13 cellular contexts compared by ENCODE assay signal in the genomic region with DNA sequence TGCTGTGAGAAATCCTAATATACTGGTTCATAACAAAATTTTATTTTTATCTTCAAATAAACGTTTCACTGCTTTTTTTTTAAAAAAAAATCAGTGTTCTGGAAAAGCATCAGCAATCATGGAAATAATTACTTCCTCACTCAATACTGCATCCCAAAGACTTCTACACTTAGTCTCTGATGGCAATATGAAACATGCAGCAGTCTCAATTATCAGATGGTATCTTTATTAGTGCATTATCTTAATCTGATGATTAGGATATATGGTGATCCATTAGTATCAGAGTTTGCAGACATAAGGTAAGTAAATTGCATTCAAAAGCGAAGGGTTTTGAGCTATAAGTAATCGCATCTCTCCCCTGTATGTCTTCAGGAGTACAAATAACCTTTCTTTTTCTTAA.
A peak's percentile ranks its signal among the peaks of the same experiment; 100 is the strongest.
DNase-seq lines count a peak whose midpoint lies in the region; ATAC-seq, FAIRE-seq and TF ChIP-seq lines count a peak whose summit lies in the region.
"Had no signal": no experiment of that assay in that cellular context is flagged by ENCODE, and none has a peak within 500 bp of the region (broad histone marks: within the 10 kb centered on the region; RNA-seq: fewer than 3 reads in every experiment).

No MANE protein-coding gene starts in this region.

- no peaks in the 10 kb centered on the region for H3K9me3 ChIP-seq in SK-N-MC (ENCODE audit: low read depth, low read length)
- H3K9me3 ChIP-seq: BE2C, BLaER1 had no signal

- H3K36me3 ChIP-seq in SK-N-MC (ENCODE audit: insufficient read depth, low read length), result no peaks in the 10 kb centered on the region
- H3K36me3 ChIP-seq: BE2C, BLaER1 had no signal

- no peak for TF ChIP-seq POLR2A in lower leg skin (IDR thresholded peaks at IDR 0.05)

- H3K9me3 Mint-ChIP-seq in Calu3 (ENCODE audit: low read depth, unreplicated experiment), result no peaks in the 10 kb centered on the region
- H3K9me3 Mint-ChIP-seq: CD14-positive monocyte; CD4-positive, alpha-beta memory T cell; CD4-positive, CD25-positive, alpha-beta regulatory T cell; CD8-positive, alpha-beta memory T cell had no signal

- intact Hi-C loops in Calu3 (cut with micrococcal nuclease; ENCODE audit: unreplicated experiment) (loop anchor here (1.0 kb wide), 1 partner anchor 841 kb away; no protein-coding TSS in a partner anchor), lower leg skin (cut with DNase I; ENCODE audit: low total_unique reads) (loop anchor here (5.0 kb wide), 1 partner anchor 845 kb away; no protein-coding TSS in a partner anchor)

- H3K36me3 Mint-ChIP-seq in Calu3 (ENCODE audit: insufficient read depth, unreplicated experiment), result no peaks in the 10 kb centered on the region
- H3K36me3 Mint-ChIP-seq: CD14-positive monocyte; CD4-positive, alpha-beta memory T cell; CD4-positive, CD25-positive, alpha-beta regulatory T cell; CD8-positive, alpha-beta memory T cell had no signal

- no peaks in the 10 kb centered on the region for H3K4me1 Mint-ChIP-seq in Calu3 (ENCODE audit: low read depth, unreplicated experiment)

- no peak for DNase-seq in SK-N-MC (ENCODE audit: low read depth, low spot score)
- DNase-seq in Calu3, result no peak
- DNase-seq in lower leg skin (ENCODE audit: low spot score in 2 of 2), result no peak
- DNase-seq in HTR-8/SVneo (ENCODE audit: insufficient read length, low spot score), result no peak

- FAIRE-seq in HTR-8/SVneo (lab: Jason Lieb, UNC), result no peak
- FAIRE-seq: D721Med, G401.6 had no signal

- TF ChIP-seq CTCF in Calu3 (IDR thresholded peaks at IDR 0.05; ENCODE audit: unreplicated experiment), result no peak
- no peak for TF ChIP-seq CTCF in lower leg skin (IDR thresholded peaks at IDR 0.05)

- no peak for ATAC-seq in SK-N-SH treated with all-trans-retinoic acid at 6 μM for 48 hours

- no peak overlapping the region for H3K27ac Mint-ChIP-seq in Calu3 (ENCODE audit: unreplicated experiment)
- H3K27ac Mint-ChIP-seq: CD14-positive monocyte had no signal

- peak overlapping the region; percentile 65 for H3K27ac ChIP-seq in SK-N-MC
- H3K27ac ChIP-seq: BLaER1 had no signal

- H3K9ac ChIP-seq in SK-N-MC (ENCODE audit: insufficient read length), result no peak overlapping the region
- H3K9ac ChIP-seq: BLaER1 had no signal

- BruUV-seq in Calu3 (replicated peaks; lab: Mats Ljungman, UMichigan), result no TSS peak

- CTCF ChIA-PET in Calu3 (lab: Charles Lee), result no interaction called here

- no peak overlapping the region for H3K4me3 Mint-ChIP-seq in Calu3 (ENCODE audit: low read depth, unreplicated experiment)

- no peaks in the 10 kb centered on the region for H3K27me3 Mint-ChIP-seq in Calu3 (ENCODE audit: unreplicated experiment)

- no peak overlapping the region for H3K4me3 ChIP-seq in SK-N-MC
- no peak overlapping the region for H3K4me3 ChIP-seq in lower leg skin (ENCODE audit: low read depth, poor library complexity, severe bottlenecking)
- H3K4me3 ChIP-seq: BLaER1 had no signal

- WGBS in lower leg skin, 2 donors, result 47 to 59% methylated on average over 3 of the region's 3 CpGs

TF ChIP-seq in SK-N-SH treated with all-trans-retinoic acid at 6 μM for 48 hours, 23 proteins besides CTCF, POLR2A, EP300 and RAD21:
- TF ChIP-seq TCF4 (CRISPR knock-in tag; IDR thresholded peaks at IDR 0.05; ENCODE audit: borderline replicate concordance), result 0 out of 2 replicates have a peak, but pooled peaks have one; percentile 10
- TF ChIP-seq ZNF8 (CRISPR knock-in tag; IDR thresholded peaks at IDR 0.05), result no peak
